ENCODE assay signal across 8 cellular contexts in the genomic region with DNA sequence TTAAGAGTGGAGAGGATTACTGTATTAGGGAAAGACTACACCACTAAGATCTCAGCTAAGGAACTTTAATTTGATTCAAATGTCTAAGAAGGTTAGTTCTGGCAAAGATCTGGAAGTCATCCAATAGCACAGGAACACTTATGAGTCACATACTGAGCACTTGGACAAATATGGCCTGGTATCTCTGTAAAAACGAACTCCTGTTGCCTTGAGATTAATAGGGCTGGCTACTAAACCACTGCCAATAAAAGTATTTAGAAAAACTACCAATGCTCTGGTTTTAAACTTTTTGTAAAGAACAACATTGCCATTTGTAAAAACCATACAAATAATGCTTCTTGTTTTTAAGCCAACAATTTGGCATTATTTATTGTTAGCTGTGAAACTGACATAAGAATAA.
DNase-seq lines count a peak whose midpoint lies in the region; ATAC-seq and TF ChIP-seq lines count a peak whose summit lies in the region.

No MANE protein-coding gene starts in this region.

- H3K4me3 ChIP-seq in HEK293 (ENCODE audit: low read depth, low read length) = no peak overlapping the region
- H3K4me3 ChIP-seq in adipocyte (ENCODE audit: low read length) = no peak overlapping the region
- H3K4me3 ChIP-seq in heart left ventricle = no peak overlapping the region
- no peak overlapping the region for H3K4me3 ChIP-seq in spleen

- peak overlapping the region; percentile 54 for H3K9ac ChIP-seq in adipocyte (ENCODE audit: low read length)

- CTCF ChIA-PET in HEK293 (lab: Yijun Ruan, JAX) = interaction anchor here (0.6 kb wide), 1 partner anchor 117 kb away, joined by 3 read pairs; no protein-coding TSS in a partner anchor

- H3K4me1 ChIP-seq in HEK293 (ENCODE audit: control insufficient read depth, insufficient read depth, low read length) (no peaks in the 10 kb centered on the region), adipocyte (ENCODE audit: control insufficient read depth, insufficient read depth, low read length) (peaks cover 62% of the 10 kb centered on the region), heart left ventricle (peaks cover 4 to 83% (median 57%) of the 10 kb centered on the region in 12 donors), spleen (peaks cover 0 to 26% (median 6%) of the 10 kb centered on the region in 6 donors)

- H3K27ac ChIP-seq in HEK293 (ENCODE audit: extremely low read depth, low read depth, low read length) (no peak overlapping the region), heart left ventricle (peak overlapping the region; percentile 18 to 87 (median 72)), spleen (peak overlapping the region in 6 of 8 donors; percentile 51 to 71 (median 62))

- TF ChIP-seq CTCF in HEK293 (tag by site-specific recombination; IDR thresholded peaks at IDR 0.05) = no peak
- TF ChIP-seq CTCF in heart left ventricle (IDR thresholded peaks at IDR 0.05) = no peak
- no peak for TF ChIP-seq CTCF in spleen (IDR thresholded peaks at IDR 0.05 in 8 of 11, conservative IDR thresholded peaks at IDR 0.05 in 3 of 11)

- H3K36me3 ChIP-seq in HEK293 (ENCODE audit: control insufficient read depth in 2 of 2, insufficient read depth in 1 of 2, low read length in 2 of 2) (peaks cover 0 to 52% of the 10 kb centered on the region in 2 experiments; a peak in 1 of 3 replicates), adipocyte (ENCODE audit: control insufficient read depth, insufficient read depth, low read length, severe bottlenecking) (peaks cover 52% of the 10 kb centered on the region), heart left ventricle (peaks cover 0 to 75% (median 38%) of the 10 kb centered on the region in 9 donors), spleen (peaks cover 0 to 97% (median 34%) of the 10 kb centered on the region in 6 donors)

- H3K4me3 Mint-ChIP-seq in activated T-cell treated with anti-CD3 and anti-CD28 coated beads, Interleukin-2, amount 50 U/mL, for 4 hours = no peak overlapping the region

- TF ChIP-seq POLR2A in heart left ventricle (IDR thresholded peaks at IDR 0.05) = no peak
- TF ChIP-seq POLR2A in spleen (IDR thresholded peaks at IDR 0.05) = no peak

- ATAC-seq in heart left ventricle (peak; percentile 80 to 93 (median 86)), GM19463 (IDR thresholded peaks at IDR 0.05; ENCODE audit: unreplicated experiment) (no peak), HG02759 (IDR thresholded peaks at IDR 0.05; ENCODE audit: unreplicated experiment) (no peak)
- ATAC-seq in activated T-cell treated with anti-CD3 and anti-CD28 coated beads, Interleukin-2, amount 50 U/mL, for 4 hours = no peak

- peak; percentile 96 for DNase-seq in adipocyte (ENCODE audit: low read depth)
- no peak for DNase-seq in heart left ventricle
- no peak for DNase-seq in spleen
- no peak for DNase-seq in activated T-cell treated with anti-CD3 and anti-CD28 coated beads, Interleukin-2, amount 50 U/mL, for 4 hours
- DNase-seq in DMS79 treated with DMSO at 0.1 percent for 48 hours (lab: John Stamatoyannopoulos, UW) = no peak

- no peaks in the 10 kb centered on the region for H3K9me3 ChIP-seq in HEK293 (ENCODE audit: control insufficient read depth, insufficient read depth, low read depth, low read length)
- H3K9me3 ChIP-seq in adipocyte (ENCODE audit: control insufficient read depth, low read length) = no peaks in the 10 kb centered on the region
- H3K9me3 ChIP-seq in heart left ventricle = no peaks in the 10 kb centered on the region
- no peaks in the 10 kb centered on the region for H3K9me3 ChIP-seq in spleen

- H3K9me3 Mint-ChIP-seq in activated T-cell treated with anti-CD3 and anti-CD28 coated beads, Interleukin-2, amount 50 U/mL, for 4 hours = no peaks in the 10 kb centered on the region

- POLR2A ChIA-PET in HEK293 (lab: Yijun Ruan, JAX) = no interaction called here

- H3K4me1 Mint-ChIP-seq in activated T-cell treated with anti-CD3 and anti-CD28 coated beads, Interleukin-2, amount 50 U/mL, for 4 hours (ENCODE audit: low read depth) = no peaks in the 10 kb centered on the region

- H3K27me3 ChIP-seq in adipocyte (replicated peaks; ENCODE audit: control insufficient read depth, insufficient read depth, low read length) (no peaks in the 10 kb centered on the region), heart left ventricle (no peaks in the 10 kb centered on the region), spleen (replicated peaks in 1 of 7) (no peaks in the 10 kb centered on the region)

- no peaks in the 10 kb centered on the region for H3K27me3 Mint-ChIP-seq in activated T-cell treated with anti-CD3 and anti-CD28 coated beads, Interleukin-2, amount 50 U/mL, for 4 hours (ENCODE audit: low read depth)

- H3K36me3 Mint-ChIP-seq in activated T-cell treated with anti-CD3 and anti-CD28 coated beads, Interleukin-2, amount 50 U/mL, for 4 hours (ENCODE audit: insufficient read depth) = peaks cover 30% of the 10 kb centered on the region

- intact Hi-C loops in heart left ventricle (cut with DNase I) = loop anchor here in 1 of 10 donors (10.0 kb wide), 1 partner anchor 519 kb away; no protein-coding TSS in a partner anchor
- intact Hi-C loops in spleen (cut with DNase I; ENCODE audit: low total_unique reads) = no loop called here

- 0 to 11% (median 6%) methylated on average over 1 of the region's 1 CpG for WGBS in heart left ventricle, 4 donors
- WGBS in spleen, 5 donors = 36 to 65% (median 56%) methylated on average over 1 of the region's 1 CpG

TF ChIP-seq in HEK293, 187 proteins besides CTCF, POLR2A, EP300 and RAD21 (continues in another document):
- TF ChIP-seq ZNF426 (tag by site-specific recombination; IDR thresholded peaks at IDR 0.05) (no peak), TCF7L2 (IDR thresholded peaks at IDR 0.05; ENCODE audit: borderline replicate concordance, low read depth, low read length) (no peak), ZNF514 (tag by site-specific recombination; IDR thresholded peaks at IDR 0.05) (no peak), SCRT2 (tag by site-specific recombination; IDR thresholded peaks at IDR 0.05) (peak; percentile 75), ZNF843 (tag by site-specific recombination; IDR thresholded peaks at IDR 0.05) (peak; percentile 15; the same call in 1 of the 2 replicates), ZNF600 (tag by site-specific recombination; IDR thresholded peaks at IDR 0.05) (no peak), OSR2 (tag by site-specific recombination; IDR thresholded peaks at IDR 0.05) (peak; percentile 60), ZNF624 (tag by site-specific recombination; IDR thresholded peaks at IDR 0.05) (no peak)
- TF ChIP-seq, protein P1, sequence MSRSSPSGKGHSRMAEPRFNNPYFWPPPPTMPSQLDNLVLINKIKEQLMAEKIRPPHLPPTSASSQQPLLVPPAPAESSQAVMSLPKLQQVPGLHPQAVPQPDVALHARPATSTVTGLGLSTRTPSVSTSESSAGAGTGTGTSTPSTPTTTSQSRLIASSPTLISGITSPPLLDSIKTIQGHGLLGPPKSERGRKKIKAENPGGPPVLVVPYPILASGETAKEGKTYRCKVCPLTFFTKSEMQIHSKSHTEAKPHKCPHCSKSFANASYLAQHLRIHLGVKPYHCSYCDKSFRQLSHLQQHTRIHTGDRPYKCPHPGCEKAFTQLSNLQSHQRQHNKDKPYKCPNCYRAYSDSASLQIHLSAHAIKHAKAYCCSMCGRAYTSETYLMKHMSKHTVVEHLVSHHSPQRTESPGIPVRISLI (tag by site-specific recombination; IDR thresholded peaks at IDR 0.05) = peak; percentile 58; the same call in 1 of the 2 replicates
- TF ChIP-seq, protein P2, sequence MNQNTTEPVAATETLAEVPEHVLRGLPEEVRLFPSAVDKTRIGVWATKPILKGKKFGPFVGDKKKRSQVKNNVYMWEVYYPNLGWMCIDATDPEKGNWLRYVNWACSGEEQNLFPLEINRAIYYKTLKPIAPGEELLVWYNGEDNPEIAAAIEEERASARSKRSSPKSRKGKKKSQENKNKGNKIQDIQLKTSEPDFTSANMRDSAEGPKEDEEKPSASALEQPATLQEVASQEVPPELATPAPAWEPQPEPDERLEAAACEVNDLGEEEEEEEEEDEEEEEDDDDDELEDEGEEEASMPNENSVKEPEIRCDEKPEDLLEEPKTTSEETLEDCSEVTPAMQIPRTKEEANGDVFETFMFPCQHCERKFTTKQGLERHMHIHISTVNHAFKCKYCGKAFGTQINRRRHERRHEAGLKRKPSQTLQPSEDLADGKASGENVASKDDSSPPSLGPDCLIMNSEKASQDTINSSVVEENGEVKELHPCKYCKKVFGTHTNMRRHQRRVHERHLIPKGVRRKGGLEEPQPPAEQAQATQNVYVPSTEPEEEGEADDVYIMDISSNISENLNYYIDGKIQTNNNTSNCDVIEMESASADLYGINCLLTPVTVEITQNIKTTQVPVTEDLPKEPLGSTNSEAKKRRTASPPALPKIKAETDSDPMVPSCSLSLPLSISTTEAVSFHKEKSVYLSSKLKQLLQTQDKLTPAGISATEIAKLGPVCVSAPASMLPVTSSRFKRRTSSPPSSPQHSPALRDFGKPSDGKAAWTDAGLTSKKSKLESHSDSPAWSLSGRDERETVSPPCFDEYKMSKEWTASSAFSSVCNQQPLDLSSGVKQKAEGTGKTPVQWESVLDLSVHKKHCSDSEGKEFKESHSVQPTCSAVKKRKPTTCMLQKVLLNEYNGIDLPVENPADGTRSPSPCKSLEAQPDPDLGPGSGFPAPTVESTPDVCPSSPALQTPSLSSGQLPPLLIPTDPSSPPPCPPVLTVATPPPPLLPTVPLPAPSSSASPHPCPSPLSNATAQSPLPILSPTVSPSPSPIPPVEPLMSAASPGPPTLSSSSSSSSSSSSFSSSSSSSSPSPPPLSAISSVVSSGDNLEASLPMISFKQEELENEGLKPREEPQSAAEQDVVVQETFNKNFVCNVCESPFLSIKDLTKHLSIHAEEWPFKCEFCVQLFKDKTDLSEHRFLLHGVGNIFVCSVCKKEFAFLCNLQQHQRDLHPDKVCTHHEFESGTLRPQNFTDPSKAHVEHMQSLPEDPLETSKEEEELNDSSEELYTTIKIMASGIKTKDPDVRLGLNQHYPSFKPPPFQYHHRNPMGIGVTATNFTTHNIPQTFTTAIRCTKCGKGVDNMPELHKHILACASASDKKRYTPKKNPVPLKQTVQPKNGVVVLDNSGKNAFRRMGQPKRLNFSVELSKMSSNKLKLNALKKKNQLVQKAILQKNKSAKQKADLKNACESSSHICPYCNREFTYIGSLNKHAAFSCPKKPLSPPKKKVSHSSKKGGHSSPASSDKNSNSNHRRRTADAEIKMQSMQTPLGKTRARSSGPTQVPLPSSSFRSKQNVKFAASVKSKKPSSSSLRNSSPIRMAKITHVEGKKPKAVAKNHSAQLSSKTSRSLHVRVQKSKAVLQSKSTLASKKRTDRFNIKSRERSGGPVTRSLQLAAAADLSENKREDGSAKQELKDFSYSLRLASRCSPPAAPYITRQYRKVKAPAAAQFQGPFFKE (tag by site-specific recombination; IDR thresholded peaks at IDR 0.05; ENCODE audit: borderline replicate concordance) = no peak

Comparison
In these comparisons a context has a peak if more than half of its experiments do, and no peak if none do; other contexts are left out.
1. ATAC-seq: peak in heart left ventricle (4 of 4); none in activated T-cell treated with anti-CD3 and anti-CD28 coated beads, Interleukin-2, amount 50 U/mL, for 4 hours (0 of 2), GM19463 (single experiment) and HG02759 (single experiment).